25 cellular contexts compared by ENCODE assay signal in genomic region chr17:39828443-39828842, GRCh38. TPM values are rescaled to one million over a fixed set of nuclear protein-coding genes. Genes with fewer than 3 reads are reported as not detected.
DNase-seq lines count a peak whose midpoint lies in the region; ATAC-seq and TF ChIP-seq lines count a peak whose summit lies in the region.
"Had no signal": no experiment of that assay in that cellular context is flagged by ENCODE, and none has a peak within 500 bp of the region (broad histone marks: within the 10 kb centered on the region; RNA-seq: fewer than 3 reads in every experiment).

No MANE protein-coding gene starts in this region.

- DNase-seq in natural killer cell = no peak
- DNase-seq in natural killer cell treated with Interleukin-12 subunit alpha and Interleukin-12 subunit beta and Interleukin-15 and Interleukin-18, amount 100 ng/mL, for 72 hours (ENCODE audit: low spot score) = no peak
- no peak for DNase-seq in T-cell
- DNase-seq in left lung = no peak
- DNase-seq in upper lobe of right lung = no peak
- DNase-seq in esophagus muscularis mucosa (ENCODE audit: extremely low spot score) = no peak
- DNase-seq in NCI-H1048 (lab: John Stamatoyannopoulos, UW) = no peak
- DNase-seq in middle frontal gyrus (ENCODE audit: extremely low spot score, low spot score) = no peak
- DNase-seq: activated CD8-positive, alpha-beta memory T cell treated with anti-CD3 and anti-CD28 coated beads, Interleukin-2, amount 50 U/mL, for 4 hours; activated naive CD4-positive, alpha-beta T cell treated with anti-CD3 and anti-CD28 coated beads, Interleukin-2, amount 10 ng/mL, durations not matched to agents 7 days and 5 days; COR-L47; endodermal cell; GOT3; islet precursor cell; Karpas-422; mesendoderm; NCI-H1105; NCI-H2081; NCI-H446; Peyer's patch; SK-N-SH; T-helper 9 cell had no signal

- H3K4me1 ChIP-seq in left lung (no peaks in the 10 kb centered on the region), upper lobe of right lung (no peaks in the 10 kb centered on the region), esophagus muscularis mucosa (no peaks in the 10 kb centered on the region)
- H3K4me1 ChIP-seq: Peyer's patch had no signal

- no peak overlapping the region for H3K27ac ChIP-seq in left lung
- H3K27ac ChIP-seq in upper lobe of right lung = no peak overlapping the region
- H3K27ac ChIP-seq in esophagus muscularis mucosa (replicated peaks in 1 of 4) = no peak overlapping the region
- H3K27ac ChIP-seq: Peyer's patch, thoracic aorta had no signal

- peaks cover 18% of the 10 kb centered on the region for H3K36me3 Mint-ChIP-seq in natural killer cell
- H3K36me3 Mint-ChIP-seq in natural killer cell treated with Interleukin-12 subunit alpha and Interleukin-12 subunit beta and Interleukin-15 and Interleukin-18, amount 100 ng/mL, for 72 hours = peaks cover 43% of the 10 kb centered on the region
- H3K36me3 Mint-ChIP-seq in T-cell = peaks cover 77% of the 10 kb centered on the region

- no peak for TF ChIP-seq POLR2A in esophagus muscularis mucosa (IDR thresholded peaks at IDR 0.05; ENCODE audit: low read depth)

- H3K27me3 ChIP-seq in left lung (peaks cover 0 to 7% of the 10 kb centered on the region in 2 donors), upper lobe of right lung (no peaks in the 10 kb centered on the region), esophagus muscularis mucosa (peaks cover 0 to 44% (median 0%) of the 10 kb centered on the region in 4 donors)
- H3K27me3 ChIP-seq: Peyer's patch had no signal

- no peak overlapping the region for H3K4me3 ChIP-seq in left lung
- H3K4me3 ChIP-seq in upper lobe of right lung = no peak overlapping the region
- no peak overlapping the region for H3K4me3 ChIP-seq in esophagus muscularis mucosa
- H3K4me3 ChIP-seq: Peyer's patch, thoracic aorta had no signal

- H3K27me3 Mint-ChIP-seq in natural killer cell (ENCODE audit: low read depth in 2 of 2) = no peaks in the 10 kb centered on the region
- H3K27me3 Mint-ChIP-seq in natural killer cell treated with Interleukin-12 subunit alpha and Interleukin-12 subunit beta and Interleukin-15 and Interleukin-18, amount 100 ng/mL, for 72 hours = no peaks in the 10 kb centered on the region
- H3K27me3 Mint-ChIP-seq in T-cell = no peaks in the 10 kb centered on the region
- H3K27me3 Mint-ChIP-seq: activated naive CD4-positive, alpha-beta T cell treated with anti-CD3 and anti-CD28 coated beads, Interleukin-2, amount 10 ng/mL, durations not matched to agents 7 days and 5 days had no signal

- H3K4me3 Mint-ChIP-seq in natural killer cell (no peak overlapping the region), T-cell (no peak overlapping the region)
- H3K4me3 Mint-ChIP-seq in natural killer cell treated with Interleukin-12 subunit alpha and Interleukin-12 subunit beta and Interleukin-15 and Interleukin-18, amount 100 ng/mL, for 72 hours = no peak overlapping the region
- H3K4me3 Mint-ChIP-seq: activated naive CD4-positive, alpha-beta T cell treated with anti-CD3 and anti-CD28 coated beads, Interleukin-2, amount 10 ng/mL, durations not matched to agents 7 days and 5 days; endodermal cell; neural crest cell had no signal

- peaks cover 0 to 4% of the 10 kb centered on the region in 2 donors for H3K36me3 ChIP-seq in left lung
- H3K36me3 ChIP-seq in upper lobe of right lung = no peaks in the 10 kb centered on the region
- H3K36me3 ChIP-seq in esophagus muscularis mucosa = no peaks in the 10 kb centered on the region
- H3K36me3 ChIP-seq: Peyer's patch, thoracic aorta had no signal

- H3K9me3 Mint-ChIP-seq in natural killer cell = no peaks in the 10 kb centered on the region
- H3K9me3 Mint-ChIP-seq in natural killer cell treated with Interleukin-12 subunit alpha and Interleukin-12 subunit beta and Interleukin-15 and Interleukin-18, amount 100 ng/mL, for 72 hours = peaks cover 8% of the 10 kb centered on the region
- H3K9me3 Mint-ChIP-seq in T-cell = peaks cover 9 to 17% (median 10%) of the 10 kb centered on the region in 3 donors

- 89% methylated on average over 4 of the region's 4 CpGs for WGBS in esophagus muscularis mucosa

- intact Hi-C loops in natural killer cell (cut with micrococcal nuclease) (no loop called here), left lung (cut with DNase I) (no loop called here), upper lobe of right lung (cut with DNase I) (no loop called here), esophagus muscularis mucosa (cut with DNase I) (no loop called here)

- ATAC-seq in natural killer cell = no peak
- no peak for ATAC-seq in natural killer cell treated with Interleukin-12 subunit alpha and Interleukin-12 subunit beta and Interleukin-15 and Interleukin-18, amount 100 ng/mL, for 72 hours
- no peak for ATAC-seq in T-cell (replicated peaks in 1 of 4)
- ATAC-seq in left lung = peak; percentile 90
- ATAC-seq in upper lobe of right lung = peak; percentile 85

- no peak for TF ChIP-seq EP300 in esophagus muscularis mucosa (IDR thresholded peaks at IDR 0.05)

- CTCF ChIA-PET in T-cell (lab: Charles Lee) = interaction anchor here in 1 of 2 donors (0.7 kb wide), 1 partner anchor 1981 kb away, joined by 4 read pairs; no protein-coding TSS in a partner anchor

- POLR2A ChIA-PET in T-cell (lab: Charles Lee) = no interaction called here

- peak overlapping the region; percentile 43 to 44 for H3K27ac Mint-ChIP-seq in natural killer cell
- peak overlapping the region in 1 of 2 donors; percentile 8 for H3K27ac Mint-ChIP-seq in natural killer cell treated with Interleukin-12 subunit alpha and Interleukin-12 subunit beta and Interleukin-15 and Interleukin-18, amount 100 ng/mL, for 72 hours
- peak overlapping the region; percentile 29 to 64 for H3K27ac Mint-ChIP-seq in T-cell
- H3K27ac Mint-ChIP-seq: activated naive CD4-positive, alpha-beta T cell treated with anti-CD3 and anti-CD28 coated beads, Interleukin-2, amount 10 ng/mL, durations not matched to agents 7 days and 5 days; endodermal cell had no signal

- no peak for TF ChIP-seq CTCF in natural killer cell (IDR thresholded peaks at IDR 0.05)
- no peak for TF ChIP-seq CTCF in left lung (IDR thresholded peaks at IDR 0.05)
- no peak for TF ChIP-seq CTCF in upper lobe of right lung (IDR thresholded peaks at IDR 0.05)
- TF ChIP-seq CTCF in esophagus muscularis mucosa (IDR thresholded peaks at IDR 0.05) = no peak

- peaks cover 23 to 42% of the 10 kb centered on the region in 2 donors for H3K4me1 Mint-ChIP-seq in natural killer cell
- peaks cover 29 to 32% of the 10 kb centered on the region in 2 donors for H3K4me1 Mint-ChIP-seq in natural killer cell treated with Interleukin-12 subunit alpha and Interleukin-12 subunit beta and Interleukin-15 and Interleukin-18, amount 100 ng/mL, for 72 hours (ENCODE audit: low read depth in 2 of 2)
- peaks cover 28 to 33% (median 28%) of the 10 kb centered on the region in 3 donors for H3K4me1 Mint-ChIP-seq in T-cell
- H3K4me1 Mint-ChIP-seq: endodermal cell, neural crest cell had no signal

- peaks cover 0 to 16% of the 10 kb centered on the region in 2 donors for H3K9me3 ChIP-seq in left lung
- H3K9me3 ChIP-seq in upper lobe of right lung = no peaks in the 10 kb centered on the region
- H3K9me3 ChIP-seq in esophagus muscularis mucosa = peaks cover 0 to 6% (median 3%) of the 10 kb centered on the region in 4 donors
- H3K9me3 ChIP-seq: SK-N-SH, thoracic aorta had no signal

RNA-seq across cellular contexts. Expression of gene IKZF3, which starts 35.7 kb away (rescaled TPM):
- 100 to 1,000 TPM; 134 to 162 (median 139) TPM for total RNA-seq in natural killer cell
- 10 to 100 TPM; 65.5 to 80.9 TPM for total RNA-seq in natural killer cell treated with Interleukin-12 subunit alpha and Interleukin-12 subunit beta and Interleukin-15 and Interleukin-18, amount 100 ng/mL, for 72 hours
- 100 to 1,000 TPM in 3 of 5 donors, 10 to 100 TPM in 2; 78.1 to 112 (median 108) TPM for total RNA-seq in T-cell
- total RNA-seq in left lung = 1 to 10 TPM; 3.3 to 6.6 TPM
- total RNA-seq in upper lobe of right lung = 8.2 TPM
- 1 to 10 TPM in 2 of 4 donors, under 1 TPM in 2; 0.83 to 3.8 (median 1.3) TPM for total RNA-seq in esophagus muscularis mucosa
- total RNA-seq: neural crest cell, pulmonary artery endothelial cell had no signal

RNA-seq across cellular contexts. Expression of gene ZPBP2, which starts 39.6 kb away (rescaled TPM):
- not detected for total RNA-seq in natural killer cell
- not detected for total RNA-seq in natural killer cell treated with Interleukin-12 subunit alpha and Interleukin-12 subunit beta and Interleukin-15 and Interleukin-18, amount 100 ng/mL, for 72 hours
- total RNA-seq in T-cell = under 1 TPM in 1 of 5 donors, not detected in 4; 0.19 TPM
- total RNA-seq in left lung = not detected
- not detected for total RNA-seq in upper lobe of right lung
- total RNA-seq in esophagus muscularis mucosa = not detected
- total RNA-seq: endodermal cell, neural crest cell, Peyer's patch, pulmonary artery endothelial cell, thoracic aorta had no signal

Comparison
In these comparisons a context has a peak if more than half of its experiments do, and no peak if none do; other contexts are left out.
1. ATAC-seq: peak in left lung (single experiment) and upper lobe of right lung (single experiment); none in natural killer cell (0 of 3), natural killer cell treated with Interleukin-12 subunit alpha and Interleukin-12 subunit beta and Interleukin-15 and Interleukin-18, amount 100 ng/mL, for 72 hours (0 of 2) and T-cell (0 of 4).